ENCODE assay signal across 9 cellular contexts in genomic region chr11:112162200-112162599, GRCh38. TPM values are rescaled to one million over a fixed set of nuclear protein-coding genes. Genes with fewer than 3 reads are reported as not detected.
DNase-seq lines count a peak whose midpoint lies in the region; ATAC-seq and TF ChIP-seq lines count a peak whose summit lies in the region.
"Not testable (repeated sequence)": the region's sequence is repeated elsewhere in the genome, so short reads cannot be mapped to it uniquely, and the experiment has no call there.
"Had no signal": no experiment of that assay in that cellular context is flagged by ENCODE, and none has a peak within 500 bp of the region (broad histone marks: within the 10 kb centered on the region; RNA-seq: fewer than 3 reads in every experiment).

No MANE protein-coding gene starts in this region.

- not testable (repeated sequence) for DNase-seq in HFFc6; RWPE2 (ENCODE audit: low spot score); epithelial cell of prostate (ENCODE audit: low read depth, low spot score); immature natural killer cell; nephron progenitor cell; thoracic aorta (ENCODE audit: low spot score); vagina (ENCODE audit: extremely low spot score in 2 of 2)

- H3K4me1 Mint-ChIP-seq in HFFc6 (ENCODE audit: low read depth), result peaks cover 83% of the 10 kb centered on the region
- H3K4me1 Mint-ChIP-seq in immature natural killer cell, result peaks cover 28 to 65% of the 10 kb centered on the region in 2 donors
- H3K4me1 Mint-ChIP-seq in nephron progenitor cell, result peaks cover 74% of the 10 kb centered on the region

- H3K36me3 Mint-ChIP-seq in HFFc6 (ENCODE audit: low read depth); nephron progenitor cell (ENCODE audit: low read depth): not testable (repeated sequence)
- H3K36me3 Mint-ChIP-seq in immature natural killer cell, result peaks cover 0 to 18% (median 8%) of the 10 kb centered on the region in 3 donors

- H3K4me3 Mint-ChIP-seq in HFFc6 (peak overlapping the region; percentile 83; the same call in 1 of the 2 replicates), immature natural killer cell (peak overlapping the region in 3 of 5 donors; percentile 31 to 89 (median 49)), nephron progenitor cell (peak overlapping the region; percentile 50)

- H3K27me3 Mint-ChIP-seq in HFFc6 (ENCODE audit: insufficient read depth); immature natural killer cell (ENCODE audit: low read depth in 3 of 3); nephron progenitor cell (ENCODE audit: low read depth, poor library complexity): not testable (repeated sequence)

- ATAC-seq in RWPE2 (ENCODE audit: low read depth); thoracic aorta (ENCODE audit: insufficient number of reproducible peaks, low FRiP score, low read depth): not testable (repeated sequence)

- TF ChIP-seq CTCF in HFFc6 (IDR thresholded peaks at IDR 0.05); RWPE2 (IDR thresholded peaks at IDR 0.05; ENCODE audit: poor library complexity, severe bottlenecking); nephron progenitor cell (IDR thresholded peaks at IDR 0.05); thoracic aorta (IDR thresholded peaks at IDR 0.05); vagina (IDR thresholded peaks at IDR 0.05): not testable (repeated sequence)

- H3K9me3 Mint-ChIP-seq in HFFc6, immature natural killer cell, nephron progenitor cell: not testable (repeated sequence)

- intact Hi-C loops in vagina (cut with DNase I), result not testable (repeated sequence)

- not testable (repeated sequence) for TF ChIP-seq POLR2A in vagina (IDR thresholded peaks at IDR 0.05)

- not testable (repeated sequence) for H3K9me3 ChIP-seq in RWPE2 (ENCODE audit: severe bottlenecking); thoracic aorta; vagina

- H3K27ac Mint-ChIP-seq in HFFc6 (peak overlapping the region; percentile 79; the same call in 1 of the 2 replicates), immature natural killer cell (peak overlapping the region in 1 of 6 donors; percentile 39), nephron progenitor cell (peak overlapping the region; percentile 58)

- H3K36me3 ChIP-seq in RWPE2 (ENCODE audit: low read depth), result peaks cover 47% of the 10 kb centered on the region
- H3K36me3 ChIP-seq in thoracic aorta, vagina: not testable (repeated sequence)

- peak overlapping the region; percentile 42 for H3K4me3 ChIP-seq in RWPE2 (ENCODE audit: severe bottlenecking)
- H3K4me3 ChIP-seq in thoracic aorta, result peak overlapping the region; percentile 34
- peak overlapping the region in 1 of 2 donors; percentile 39 for H3K4me3 ChIP-seq in vagina

- H3K27ac ChIP-seq in RWPE2 (ENCODE audit: poor library complexity, severe bottlenecking), result peak overlapping the region; percentile 91
- peak overlapping the region; percentile 94 for H3K27ac ChIP-seq in epithelial cell of prostate
- H3K27ac ChIP-seq in thoracic aorta, result not testable (repeated sequence)
- peak overlapping the region; percentile 55 for H3K27ac ChIP-seq in vagina

- not testable (repeated sequence) for H3K27me3 ChIP-seq in RWPE2 (ENCODE audit: insufficient read depth, poor library complexity, severe bottlenecking); thoracic aorta (replicated peaks; ENCODE audit: insufficient read depth); vagina

- H3K4me1 ChIP-seq in RWPE2 (ENCODE audit: insufficient read depth, poor library complexity, severe bottlenecking), result peaks cover 69% of the 10 kb centered on the region
- H3K4me1 ChIP-seq in thoracic aorta (ENCODE audit: control insufficient read depth in 1 of 2, low read depth in 2 of 2), result not testable (repeated sequence)
- H3K4me1 ChIP-seq in vagina, result peaks cover 15% of the 10 kb centered on the region

RNA-seq across cellular contexts. Expression of gene IL18, which starts 1.7 kb away (rescaled TPM):
- 1 to 10 TPM in 4 of 6 experiments, under 1 TPM in 2; 0.83 to 1.5 (median 1.2) TPM for total RNA-seq in HFFc6 (2021; fragmentation: NEBNext Ultra II Directional; extraction: Animal tissue kit (Norgen Biotek cat#: 25700))
- polyA plus RNA-seq in immature natural killer cell, result 10 to 100 TPM in 2 of 3 donors, 1 to 10 TPM in 1; 6.8 to 20.4 (median 11.2) TPM
- total RNA-seq in thoracic aorta, result 10 to 100 TPM; 12.3 to 12.7 TPM
- total RNA-seq in vagina, result 48.6 TPM
- total RNA-seq: G401, H7 had no signal

RNA-seq across cellular contexts. Expression of gene TEX12, which starts 5.0 kb away (rescaled TPM):
- not detected for total RNA-seq in HFFc6 (2021; fragmentation: NEBNext Ultra II Directional; extraction: Animal tissue kit (Norgen Biotek cat#: 25700))
- under 1 TPM in 1 of 3 donors, not detected in 2; 0.78 TPM for polyA plus RNA-seq in immature natural killer cell
- total RNA-seq in thoracic aorta (1 to 10 TPM in 1 of 2 donors, under 1 TPM in 1; 0.54 to 1.4 TPM), vagina (not detected)
- total RNA-seq: G401 had no signal

RNA-seq across cellular contexts. Expression of gene BCO2, which starts 13.1 kb away (rescaled TPM):
- 1 to 10 TPM in 5 of 6 experiments, under 1 TPM in 1; 0.83 to 2.0 (median 1.3) TPM for total RNA-seq in HFFc6 (2021; fragmentation: NEBNext Ultra II Directional; extraction: Animal tissue kit (Norgen Biotek cat#: 25700))
- polyA plus RNA-seq in immature natural killer cell, result 1 to 10 TPM in 2 of 3 donors, under 1 TPM in 1; 0.41 to 2.7 (median 2.1) TPM
- 10 to 100 TPM in 1 of 2 donors, 1 to 10 TPM in 1; 7.2 to 26.6 TPM for total RNA-seq in thoracic aorta
- 11.0 TPM for total RNA-seq in vagina
- total RNA-seq: G401 had no signal

Comparison
In these comparisons a context has a peak if more than half of its experiments do, and no peak if none do; other contexts are left out.
1. RNA of gene IL18, which starts 1.7 kb away (total RNA-seq): 48.6 TPM in vagina (single experiment) and 12.3 to 12.7 TPM in thoracic aorta; 0.83 to 1.5 TPM in HFFc6; every median in the first group is over 4 times any median in the second.
2. Peak in every context shown above with its lines, with median percentiles within 50 percentile points of each other: H3K4me3 Mint-ChIP-seq.